ENCODE assay signal across 9 cellular contexts in the genomic region with DNA sequence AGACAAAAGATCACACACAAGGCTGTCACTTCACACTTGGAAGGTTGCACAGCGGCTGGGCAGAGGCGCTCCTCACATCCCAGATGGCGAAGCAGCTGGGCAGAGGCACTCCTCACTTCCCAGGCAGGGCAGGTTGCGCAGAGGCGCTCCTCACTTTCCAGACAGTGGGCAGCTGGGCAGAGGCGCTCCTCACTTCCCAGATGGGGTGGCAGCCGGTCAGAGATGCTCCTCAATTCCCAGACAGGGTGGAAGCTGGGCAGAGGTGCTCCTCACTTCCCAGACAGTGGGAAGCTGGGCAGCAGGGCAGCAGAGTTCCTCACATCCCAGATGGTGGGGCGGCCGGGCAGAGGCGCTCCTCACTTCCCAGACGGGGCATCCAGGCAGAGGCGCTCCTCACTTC.
"Had no signal": no experiment of that assay in that cellular context is flagged by ENCODE, and none has a peak within 500 bp of the region (broad histone marks: within the 10 kb centered on the region; RNA-seq: fewer than 3 reads in every experiment).

No MANE protein-coding gene starts in this region.

- ATAC-seq: HCT116, K562 had no signal

- DNase-seq: GM23248, GOT3, H7, HFFc6, IMR-90, KG1 had no signal

- H3K9ac ChIP-seq: GM23248 had no signal

- H3K36me3 ChIP-seq: HAP-1 had no signal

- H3K4me3 ChIP-seq: GM23248, HAP-1, K562 had no signal

- H3K4me1 ChIP-seq: HAP-1 had no signal

- H3K27ac ChIP-seq: GM23248 had no signal
